11 cellular contexts compared by ENCODE assay signal in genomic region chr16:68083239-68083781, GRCh38. TPM values are rescaled to one million over a fixed set of nuclear protein-coding genes. Genes with fewer than 3 reads are reported as not detected.
DNase-seq lines count a peak whose midpoint lies in the region; ATAC-seq and TF ChIP-seq lines count a peak whose summit lies in the region.
"Had no signal": no experiment of that assay in that cellular context is flagged by ENCODE, and none has a peak within 500 bp of the region (broad histone marks: within the 10 kb centered on the region; RNA-seq: fewer than 3 reads in every experiment).

No MANE protein-coding gene starts in this region.

- TF ChIP-seq POLR2A in Peyer's patch (IDR thresholded peaks at IDR 0.05), result no peak

- no peaks in the 10 kb centered on the region for H3K27me3 Mint-ChIP-seq in CD4-positive, CD25-positive, alpha-beta regulatory T cell
- no peaks in the 10 kb centered on the region for H3K27me3 Mint-ChIP-seq in endodermal cell (ENCODE audit: insufficient read depth)

- no peaks in the 10 kb centered on the region for H3K9me3 Mint-ChIP-seq in CD4-positive, CD25-positive, alpha-beta regulatory T cell
- H3K9me3 Mint-ChIP-seq in endodermal cell, result no peaks in the 10 kb centered on the region

- H2AFZ ChIP-seq in parathyroid adenoma, result peak overlapping the region; percentile 80

- no peaks in the 10 kb centered on the region for H3K27me3 ChIP-seq in CD4-positive, CD25-positive, alpha-beta regulatory T cell (ENCODE audit: control insufficient read depth, insufficient read depth, low read length)
- H3K27me3 ChIP-seq in Peyer's patch (no peaks in the 10 kb centered on the region), endodermal cell (ENCODE audit: control insufficient read depth, insufficient read depth, low read length, poor library complexity, severe bottlenecking) (no peaks in the 10 kb centered on the region), parathyroid adenoma (ENCODE audit: control insufficient read depth, insufficient read depth, low read length) (no peaks in the 10 kb centered on the region)

- peak overlapping the region; percentile 24 for H3K4me3 ChIP-seq in CD4-positive, CD25-positive, alpha-beta regulatory T cell (ENCODE audit: low read depth, low read length)
- H3K4me3 ChIP-seq in Peyer's patch (no peak overlapping the region), endodermal cell (ENCODE audit: low read length) (peak overlapping the region; percentile 92), parathyroid adenoma (ENCODE audit: low read depth, low read length) (no peak overlapping the region)

- no peak overlapping the region for H3K4me2 ChIP-seq in parathyroid adenoma (ENCODE audit: low read length)

- DNase-seq in CD4-positive, CD25-positive, alpha-beta regulatory T cell, result no peak
- peak in 2 of 3 donors; percentile 10 to 46 for DNase-seq in Peyer's patch
- DNase-seq in endodermal cell, result no peak
- no peak for DNase-seq in putamen (ENCODE audit: low spot score)
- DNase-seq in epidermal melanocyte (ENCODE audit: insufficient read length, low spot score), result no peak
- DNase-seq: dermis blood vessel endothelial cell, left colon, NCI-H526 had no signal

- H3K9ac ChIP-seq in endodermal cell (ENCODE audit: extremely low read depth, low read length, poor library complexity, severe bottlenecking), result no peak overlapping the region
- H3K9ac ChIP-seq in parathyroid adenoma, result no peak overlapping the region

- H3K27ac ChIP-seq in CD4-positive, CD25-positive, alpha-beta regulatory T cell (ENCODE audit: insufficient read depth, low read length, poor library complexity, severe bottlenecking), result peak overlapping the region; percentile 90
- H3K27ac ChIP-seq in Peyer's patch, result peak overlapping the region; percentile 97 to 99 (median 98)
- peak overlapping the region; percentile 99 for H3K27ac ChIP-seq in endodermal cell (ENCODE audit: low read depth, low read length)
- H3K27ac ChIP-seq in parathyroid adenoma, result peak overlapping the region; percentile 97

- 91 to 100% methylated on average over 3 to 4 of the region's 4 CpGs for WGBS in endodermal cell (ENCODE audit: insufficient coverage in 1 of 2, insufficient read length in 1 of 2), 2 experiments

- peaks cover 89% of the 10 kb centered on the region for H3K4me1 ChIP-seq in CD4-positive, CD25-positive, alpha-beta regulatory T cell (ENCODE audit: control insufficient read depth, insufficient read depth, low read length, poor library complexity, severe bottlenecking)
- peaks cover 26 to 76% (median 34%) of the 10 kb centered on the region in 4 donors for H3K4me1 ChIP-seq in Peyer's patch
- H3K4me1 ChIP-seq in endodermal cell (ENCODE audit: control insufficient read depth, insufficient read depth, low read length), result peaks cover 12% of the 10 kb centered on the region
- H3K4me1 ChIP-seq in parathyroid adenoma, result peaks cover 60% of the 10 kb centered on the region

- H3K36me3 ChIP-seq in CD4-positive, CD25-positive, alpha-beta regulatory T cell (ENCODE audit: control insufficient read depth, insufficient read depth, low read length), result no peaks in the 10 kb centered on the region
- no peaks in the 10 kb centered on the region for H3K36me3 ChIP-seq in Peyer's patch
- H3K36me3 ChIP-seq in endodermal cell (ENCODE audit: control insufficient read depth, insufficient read depth, low read length), result no peaks in the 10 kb centered on the region
- H3K36me3 ChIP-seq in parathyroid adenoma (ENCODE audit: control insufficient read depth, insufficient read depth, low read length), result no peaks in the 10 kb centered on the region

- no peak for TF ChIP-seq CTCF in Peyer's patch (IDR thresholded peaks at IDR 0.05)
- TF ChIP-seq CTCF in endodermal cell (conservative IDR thresholded peaks at IDR 0.05), result no peak
- TF ChIP-seq CTCF in parathyroid adenoma (IDR thresholded peaks at IDR 0.05), result no peak

- H3K36me3 Mint-ChIP-seq in CD4-positive, CD25-positive, alpha-beta regulatory T cell, result no peaks in the 10 kb centered on the region
- peaks cover 6% of the 10 kb centered on the region for H3K36me3 Mint-ChIP-seq in endodermal cell (ENCODE audit: low read depth)

- ATAC-seq in CD4-positive, CD25-positive, alpha-beta regulatory T cell (ENCODE audit: low read depth in 2 of 2), result no peak
- ATAC-seq in GM18909 (IDR thresholded peaks at IDR 0.05; ENCODE audit: poor library complexity, unreplicated experiment) (no peak), GM21381 (IDR thresholded peaks at IDR 0.05; ENCODE audit: unreplicated experiment) (no peak)
- ATAC-seq: left colon had no signal

- H3K79me2 ChIP-seq in parathyroid adenoma, result peaks cover 4% of the 10 kb centered on the region

- H3K4me3 Mint-ChIP-seq in CD4-positive, CD25-positive, alpha-beta regulatory T cell, result peak overlapping the region; percentile 90 to 97 (median 90)
- H3K4me3 Mint-ChIP-seq in endodermal cell, result peak overlapping the region; percentile 97

- peak overlapping the region; percentile 86 to 97 (median 88) for H3K27ac Mint-ChIP-seq in CD4-positive, CD25-positive, alpha-beta regulatory T cell
- H3K27ac Mint-ChIP-seq in endodermal cell, result peak overlapping the region; percentile 74

- peaks cover 10 to 76% (median 62%) of the 10 kb centered on the region in 4 donors for H3K4me1 Mint-ChIP-seq in CD4-positive, CD25-positive, alpha-beta regulatory T cell
- H3K4me1 Mint-ChIP-seq in endodermal cell, result peaks cover 20% of the 10 kb centered on the region

- no peaks in the 10 kb centered on the region for H3K9me3 ChIP-seq in CD4-positive, CD25-positive, alpha-beta regulatory T cell (ENCODE audit: control insufficient read depth in 2 of 2, low read length in 2 of 2)
- H3K9me3 ChIP-seq in Peyer's patch, result no peaks in the 10 kb centered on the region
- H3K9me3 ChIP-seq in endodermal cell (ENCODE audit: control insufficient read depth, low read length), result no peaks in the 10 kb centered on the region
- no peaks in the 10 kb centered on the region for H3K9me3 ChIP-seq in parathyroid adenoma (ENCODE audit: control insufficient read depth, low read length)

RNA-seq across cellular contexts. Expression of gene NFATC3, which starts 1.9 kb away (rescaled TPM):
- 115 TPM for total RNA-seq in CD4-positive, CD25-positive, alpha-beta regulatory T cell
- 10 to 100 TPM; 52.0 to 67.5 (median 56.6) TPM for polyA plus RNA-seq in CD4-positive, CD25-positive, alpha-beta regulatory T cell
- total RNA-seq in Peyer's patch, result 10 to 100 TPM; 40.5 to 72.0 (median 61.0) TPM
- 10 to 100 TPM; 27.4 to 30.1 TPM for total RNA-seq in endodermal cell
- polyA plus RNA-seq in endodermal cell (2013, experiment 1 of 2), result 25.3 TPM
- 24.3 TPM for polyA plus RNA-seq in endodermal cell (2013, experiment 2 of 2)

Comparison
In these comparisons a context has a peak if more than half of its experiments do, and no peak if none do; other contexts are left out.
1. DNase-seq: peak in Peyer's patch (2 of 3); none in CD4-positive, CD25-positive, alpha-beta regulatory T cell (0 of 3), endodermal cell (single experiment), putamen (single experiment) and epidermal melanocyte (single experiment).
2. H3K4me3 ChIP-seq: peak in CD4-positive, CD25-positive, alpha-beta regulatory T cell (single experiment) and endodermal cell (single experiment); none in Peyer's patch (0 of 4) and parathyroid adenoma (single experiment).
3. Peak in every context shown above with its lines, with median percentiles within 50 percentile points of each other: H3K27ac ChIP-seq.